ENCODE assay signal across 8 cellular contexts in genomic region chr12:50074936-50075807, GRCh38. TPM values are rescaled to one million over a fixed set of nuclear protein-coding genes. Genes with fewer than 3 reads are reported as not detected.
DNase-seq lines count a peak whose midpoint lies in the region; ATAC-seq and TF ChIP-seq lines count a peak whose summit lies in the region.

No MANE protein-coding gene starts in this region.

- peaks cover 5% of the 10 kb centered on the region for H3K27me3 Mint-ChIP-seq in type B pancreatic cell

- H3K36me3 Mint-ChIP-seq in type B pancreatic cell, result no peaks in the 10 kb centered on the region

- H3K4me1 Mint-ChIP-seq in type B pancreatic cell (ENCODE audit: unreplicated experiment), result peaks cover 23% of the 10 kb centered on the region

- H3K79me2 ChIP-seq in DND-41 (ENCODE audit: insufficient read depth, low read length), result no peaks in the 10 kb centered on the region

- H3K27ac ChIP-seq in DND-41 (ENCODE audit: low read length) (no peak overlapping the region), SJCRH30 (no peak overlapping the region), ovary (no peak overlapping the region)

- WGBS in ovary, 3 donors, result 3 to 4% (median 4%) methylated on average over 9 of the region's 9 CpGs

- no peaks in the 10 kb centered on the region for H3K9me3 Mint-ChIP-seq in type B pancreatic cell

- intact Hi-C loops in ovary (cut with DNase I), result loop anchor here (2.0 to 10.0 kb wide), 7 partner anchors 97 to 300 kb away; no protein-coding TSS in a partner anchor

- peaks cover 16% of the 10 kb centered on the region for H3K4me1 ChIP-seq in DND-41 (ENCODE audit: insufficient read depth, low read length)
- peaks cover 4% of the 10 kb centered on the region for H3K4me1 ChIP-seq in SJCRH30
- H3K4me1 ChIP-seq in ovary (ENCODE audit: insufficient read depth), result no peaks in the 10 kb centered on the region

- H3K36me3 ChIP-seq in DND-41 (ENCODE audit: insufficient read depth, low read length) (no peaks in the 10 kb centered on the region), SJCRH30 (no peaks in the 10 kb centered on the region), ovary (no peaks in the 10 kb centered on the region)

- peak; percentile 91 for ATAC-seq in DND-41 (ENCODE audit: insufficient read depth, low read depth)
- peak; percentile 83 for ATAC-seq in GM21576 (IDR thresholded peaks at IDR 0.05; ENCODE audit: unreplicated experiment)

- H3K4me3 Mint-ChIP-seq in type B pancreatic cell, result no peak overlapping the region

- no peak overlapping the region for H3K27ac Mint-ChIP-seq in type B pancreatic cell

- no peak overlapping the region for H3K4me3 ChIP-seq in DND-41 (ENCODE audit: low read depth in 1 of 2, low read length in 2 of 2)
- no peak overlapping the region for H3K4me3 ChIP-seq in SJCRH30
- H3K4me3 ChIP-seq in ovary, result no peak overlapping the region

- no peak for TF ChIP-seq POLR2A in ovary (IDR thresholded peaks at IDR 0.05)

- H4K20me1 ChIP-seq in DND-41 (ENCODE audit: insufficient read depth, low read length), result no peaks in the 10 kb centered on the region

- peak overlapping the region; percentile 77 for H2AFZ ChIP-seq in DND-41 (ENCODE audit: low read depth, low read length)

- TF ChIP-seq CTCF in DND-41 (IDR thresholded peaks at IDR 0.05; ENCODE audit: borderline replicate concordance, extremely low read depth, low read length, poor library complexity, severe bottlenecking) (peak; percentile 97), LNCAP (IDR thresholded peaks at IDR 0.05) (peak; percentile 91), ovary (IDR thresholded peaks at IDR 0.05) (peak; percentile 87 to 96 (median 92)), type B pancreatic cell (conservative IDR thresholded peaks at IDR 0.05) (peak; percentile 96)

- peak; percentile 81 for DNase-seq in DND-41
- peak; percentile 84 to 94 for DNase-seq in SJCRH30
- DNase-seq in activated gamma-delta T cell treated with anti-CD3 and anti-CD28 coated beads, Interleukin-2, amount 50 U/mL, for 16 hours (ENCODE audit: low read depth), result peak; percentile 73
- DNase-seq in globus pallidus (ENCODE audit: low spot score), result peak; percentile 81
- peak; percentile 78 to 90 (median 88) for DNase-seq in ovary
- DNase-seq in type B pancreatic cell (ENCODE audit: extremely low spot score, unreplicated experiment), result peak; percentile 88

- H3K27me3 ChIP-seq in DND-41 (ENCODE audit: insufficient read depth, low read length, poor library complexity) (no peaks in the 10 kb centered on the region), SJCRH30 (no peaks in the 10 kb centered on the region), ovary (no peaks in the 10 kb centered on the region)

- H3K9me3 ChIP-seq in DND-41 (ENCODE audit: insufficient read depth, low read length, severe bottlenecking), result no peaks in the 10 kb centered on the region
- no peaks in the 10 kb centered on the region for H3K9me3 ChIP-seq in SJCRH30 (replicated peaks)
- no peaks in the 10 kb centered on the region for H3K9me3 ChIP-seq in ovary

- 0 out of 2 replicates have a peak overlapping the region, but pooled peaks have one; percentile 25 for H3K9ac ChIP-seq in DND-41 (ENCODE audit: low read depth, low read length)

- TF ChIP-seq EP300 in ovary (IDR thresholded peaks at IDR 0.05), result no peak

- H3K4me2 ChIP-seq in DND-41 (ENCODE audit: insufficient read depth, low read length), result peak overlapping the region; percentile 52

RNA-seq across cellular contexts. Expression of gene SMARCD1, which starts 10.0 kb away (rescaled TPM):
- 79.7 and 84.2 TPM in 2 replicates for total RNA-seq in SJCRH30 (2014; rRNA removed; shearing (Covaris generic))
- total RNA-seq in ovary (10 to 100 TPM; 33.5 to 57.7 (median 50.7) TPM), type B pancreatic cell (ENCODE audit: low replicate concordance) (55.0 and 100 TPM in 2 replicates)
- polyA plus RNA-seq in ovary, result 10 to 100 TPM; 26.1 to 56.9 TPM

RNA-seq across cellular contexts. Expression of gene ASIC1, which starts 17.8 kb away (rescaled TPM):
- total RNA-seq in SJCRH30 (2014; rRNA removed; shearing (Covaris generic)), result 7.5 and 8.9 TPM in 2 replicates
- total RNA-seq in ovary (1 to 10 TPM in 2 of 7 donors, under 1 TPM in 5; 0.12 to 4.1 (median 0.69) TPM), type B pancreatic cell (ENCODE audit: low replicate concordance) (5.5 and 18.1 TPM in 2 replicates)
- polyA plus RNA-seq in ovary, result 1 to 10 TPM in 1 of 2 donors, under 1 TPM in 1; 0.58 to 3.0 TPM

RNA-seq across cellular contexts. Expression of gene GPD1, which starts 28.6 kb away (rescaled TPM):
- total RNA-seq in SJCRH30 (2014; rRNA removed; shearing (Covaris generic)), result 0.23 and 0.24 TPM in 2 replicates
- total RNA-seq in ovary (1 to 10 TPM in 1 of 7 donors, under 1 TPM in 6; 0.15 to 9.4 (median 0.46) TPM), type B pancreatic cell (ENCODE audit: low replicate concordance) (9.0 and 12.5 TPM in 2 replicates)
- polyA plus RNA-seq in ovary, result under 1 TPM; 0.10 to 0.85 TPM

RNA-seq across cellular contexts. Expression of gene COX14, which starts 36.9 kb away (rescaled TPM):
- 25.3 and 36.3 TPM in 2 replicates for total RNA-seq in SJCRH30 (2014; rRNA removed; shearing (Covaris generic))
- total RNA-seq in ovary (10 to 100 TPM; 37.5 to 72.6 (median 45.4) TPM), type B pancreatic cell (ENCODE audit: low replicate concordance) (42.6 and 55.2 TPM in 2 replicates)
- polyA plus RNA-seq in ovary, result 10 to 100 TPM; 46.4 to 85.4 TPM

RNA-seq across cellular contexts. Expression of gene RACGAP1, which starts 49.9 kb away (rescaled TPM):
- total RNA-seq in SJCRH30 (2014; rRNA removed; shearing (Covaris generic)), result 148 and 152 TPM in 2 replicates
- total RNA-seq in ovary, result 1 to 10 TPM; 2.1 to 4.8 (median 3.8) TPM
- 10 to 100 TPM in 1 of 2 donors, 1 to 10 TPM in 1; 2.6 to 10.8 TPM for polyA plus RNA-seq in ovary
- 32.4 and 70.6 TPM in 2 replicates for total RNA-seq in type B pancreatic cell (ENCODE audit: low replicate concordance)
